29 cellular contexts compared by ENCODE assay signal in the genomic region with DNA sequence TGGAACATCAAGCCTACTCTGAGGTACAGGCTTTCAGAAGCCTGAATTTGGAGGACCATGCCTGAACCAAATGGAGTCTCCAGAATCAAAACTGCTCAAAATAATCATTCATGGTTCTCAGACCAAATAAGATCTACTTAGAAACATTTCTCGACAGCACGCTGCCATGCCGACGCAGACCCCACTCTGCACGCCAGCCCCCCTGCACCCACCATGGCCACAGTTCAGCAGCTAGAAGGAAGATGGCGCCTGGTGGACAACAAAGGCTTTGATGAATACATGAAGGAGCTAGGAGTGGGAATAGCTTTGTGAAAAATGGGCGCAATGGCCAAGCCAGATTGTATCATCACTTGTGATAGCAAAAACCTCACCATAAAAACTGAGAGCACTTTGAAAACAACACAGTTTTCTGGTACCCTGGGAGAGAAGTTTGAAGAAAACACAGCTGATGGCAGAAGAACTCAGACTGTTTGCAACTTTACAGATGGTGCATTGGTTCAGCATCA.
"Had no signal": no experiment of that assay in that cellular context is flagged by ENCODE, and none has a peak within 500 bp of the region (broad histone marks: within the 10 kb centered on the region; RNA-seq: fewer than 3 reads in every experiment).

No MANE protein-coding gene starts in this region.

- H3K27me3 ChIP-seq: colonic mucosa, dorsolateral prefrontal cortex, esophagus muscularis mucosa, esophagus squamous epithelium, foreskin keratinocyte, gastrocnemius medialis, gastroesophageal sphincter, heart left ventricle, heart right ventricle had no signal

- ATAC-seq: effector memory CD8-positive, alpha-beta T cell; esophagus mucosa; foreskin keratinocyte; gastrocnemius medialis; gastroesophageal sphincter; heart left ventricle; heart right ventricle had no signal

- H3K9me3 Mint-ChIP-seq: dendritic cell treated with granulocyte-macrophage colony-stimulating factor and Interleukin-4, amounts not matched to agents 40 ng/mL and 50 ng/mL, for 4 days; effector memory CD8-positive, alpha-beta T cell; endodermal cell had no signal

- FAIRE-seq: colon, endometrium, endothelial cell of umbilical vein, frontal cortex had no signal

- H3K4me1 ChIP-seq: colonic mucosa had no signal

- H3K4me3 Mint-ChIP-seq: dendritic cell treated with granulocyte-macrophage colony-stimulating factor and Interleukin-4, amounts not matched to agents 40 ng/mL and 50 ng/mL, for 4 days; effector memory CD8-positive, alpha-beta T cell; endodermal cell had no signal

- H3K27ac Mint-ChIP-seq: dendritic cell treated with granulocyte-macrophage colony-stimulating factor and Interleukin-4, amounts not matched to agents 40 ng/mL and 50 ng/mL, for 4 days; effector memory CD8-positive, alpha-beta T cell; endodermal cell had no signal

- DNase-seq: colonic mucosa; cortex of kidney; dermis blood vessel endothelial cell; dorsolateral prefrontal cortex; effector CD4-positive, alpha-beta T cell; effector CD8-positive, alpha-beta T cell; effector memory CD4-positive, alpha-beta T cell; effector memory CD8-positive, alpha-beta T cell; endodermal cell; erythroblast; esophagus squamous epithelium; foreskin fibroblast; foreskin keratinocyte; foreskin melanocyte; gastrocnemius medialis; glutamatergic neuron; head of caudate nucleus; heart left ventricle; heart right ventricle had no signal

- H3K9me3 ChIP-seq: colonic mucosa, esophagus muscularis mucosa, esophagus squamous epithelium, gastrocnemius medialis, gastroesophageal sphincter, heart left ventricle, heart right ventricle had no signal

- H3K36me3 ChIP-seq: colonic mucosa, esophagus muscularis mucosa, esophagus squamous epithelium, gastrocnemius medialis, gastroesophageal sphincter, heart left ventricle, heart right ventricle had no signal

- H3K27ac ChIP-seq: colonic mucosa, coronary artery, dorsolateral prefrontal cortex, epithelial cell of prostate, esophagus muscularis mucosa, esophagus squamous epithelium, foreskin keratinocyte, gastrocnemius medialis, gastroesophageal sphincter, heart left ventricle, heart right ventricle had no signal

- H3K4me1 Mint-ChIP-seq: endodermal cell had no signal

- H3K4me3 ChIP-seq: colonic mucosa, coronary artery, dorsolateral prefrontal cortex, esophagus muscularis mucosa, esophagus squamous epithelium, gastrocnemius medialis, gastroesophageal sphincter, heart left ventricle, heart right ventricle had no signal
